8 cellular contexts compared by ENCODE assay signal in the genomic region with DNA sequence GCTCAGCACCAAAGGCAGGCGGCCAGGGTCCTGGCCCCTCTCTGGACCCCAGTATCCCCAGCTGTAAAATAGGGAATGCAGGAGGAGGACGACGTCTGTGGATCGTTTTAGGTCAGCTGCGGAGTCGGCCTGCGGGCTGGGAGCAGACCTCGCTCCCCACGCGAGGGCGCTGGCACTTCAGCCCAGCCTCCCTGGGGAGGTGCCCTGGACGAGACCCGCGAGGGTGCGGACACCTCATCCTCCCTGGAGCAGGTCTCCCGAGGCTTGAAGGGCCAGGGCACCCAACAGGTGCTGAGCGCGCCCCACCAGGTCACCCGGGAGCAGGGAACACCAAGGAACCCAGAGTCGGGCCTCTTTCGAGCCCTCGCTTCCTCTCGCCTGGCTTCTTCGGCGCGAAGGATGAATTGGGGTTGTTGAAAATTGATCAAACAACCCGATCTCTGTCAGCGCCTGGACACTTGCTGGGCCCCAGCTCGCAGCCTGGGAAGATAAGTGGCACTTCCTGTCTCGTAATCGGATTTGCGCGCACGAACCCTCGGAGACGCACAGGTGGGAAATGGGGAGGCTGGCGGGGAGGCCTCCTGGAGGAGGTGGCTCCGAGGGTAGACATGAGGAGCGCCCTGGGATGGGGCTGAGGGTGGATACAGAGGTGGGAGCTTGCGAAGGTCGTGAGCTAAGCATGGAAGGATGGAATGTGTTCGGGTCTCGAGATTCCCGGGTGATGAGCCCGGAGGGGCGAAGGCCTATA. TPM values are rescaled to one million over a fixed set of nuclear protein-coding genes. Genes with fewer than 3 reads are reported as not detected.
A peak's percentile ranks its signal among the peaks of the same experiment; 100 is the strongest.
DNase-seq lines count a peak whose midpoint lies in the region; ATAC-seq and TF ChIP-seq lines count a peak whose summit lies in the region.

No MANE protein-coding gene starts in this region.

- CTCF ChIA-PET in Calu3 (lab: Charles Lee), result interaction anchor here (0.5 to 1.2 kb wide), 12 partner anchors 10 to 411 kb away, joined by 3 to 9 read pairs (median 4); no protein-coding TSS in a partner anchor
- CTCF ChIA-PET in activated CD8-positive, alpha-beta memory T cell treated with anti-CD3 and anti-CD28 coated beads, Interleukin-2, amount 10 ng/mL, durations not matched to agents 7 days and 5 days (lab: Charles Lee), result interaction anchor here (0.7 to 2.9 kb wide), 24 partner anchors 10 to 311 kb away, joined by 3 to 42 read pairs (median 6); a partner anchor contains a TSS

- peaks cover 18% of the 10 kb centered on the region for H3K27me3 Mint-ChIP-seq in Calu3 (ENCODE audit: unreplicated experiment)
- H3K27me3 Mint-ChIP-seq in activated CD8-positive, alpha-beta memory T cell treated with anti-CD3 and anti-CD28 coated beads, Interleukin-2, amount 10 ng/mL, durations not matched to agents 7 days and 5 days, result peaks cover 44% of the 10 kb centered on the region
- H3K27me3 Mint-ChIP-seq in stimulated activated memory B cell treated with anti-CD40 and anti-IgM and Interleukin-4, amounts not matched to agents 10 μg/mL and 1 μg/mL and 100 μg/mL, for 72 hours, result peaks cover 34% of the 10 kb centered on the region

- no TSS peak for BruUV-seq in Calu3 (replicated peaks; lab: Mats Ljungman, UMichigan)

- peaks cover 34% of the 10 kb centered on the region for H3K4me1 Mint-ChIP-seq in Calu3 (ENCODE audit: low read depth, unreplicated experiment)
- H3K4me1 Mint-ChIP-seq in activated CD8-positive, alpha-beta memory T cell treated with anti-CD3 and anti-CD28 coated beads, Interleukin-2, amount 10 ng/mL, durations not matched to agents 7 days and 5 days, result peaks cover 34% of the 10 kb centered on the region
- peaks cover 23% of the 10 kb centered on the region for H3K4me1 Mint-ChIP-seq in stimulated activated memory B cell treated with anti-CD40 and anti-IgM and Interleukin-4, amounts not matched to agents 10 μg/mL and 1 μg/mL and 100 μg/mL, for 72 hours

- peaks cover 46% of the 10 kb centered on the region for H3K4me1 ChIP-seq in mucosa of stomach (ENCODE audit: control insufficient read depth, insufficient read depth, low read length)

- no peaks in the 10 kb centered on the region for H3K36me3 ChIP-seq in mucosa of stomach (ENCODE audit: control insufficient read depth, insufficient read depth, low read length)

- TF ChIP-seq CTCF in Calu3 (IDR thresholded peaks at IDR 0.05; ENCODE audit: unreplicated experiment) (peak; percentile 22), epithelial cell of esophagus (IDR thresholded peaks at IDR 0.05; ENCODE audit: insufficient read depth, low read depth, low read length, missing control alignments) (peak; percentile 74)

- peaks cover 23% of the 10 kb centered on the region for H3K36me3 Mint-ChIP-seq in Calu3 (ENCODE audit: insufficient read depth, unreplicated experiment)
- H3K36me3 Mint-ChIP-seq in activated CD8-positive, alpha-beta memory T cell treated with anti-CD3 and anti-CD28 coated beads, Interleukin-2, amount 10 ng/mL, durations not matched to agents 7 days and 5 days, result no peaks in the 10 kb centered on the region
- H3K36me3 Mint-ChIP-seq in stimulated activated memory B cell treated with anti-CD40 and anti-IgM and Interleukin-4, amounts not matched to agents 10 μg/mL and 1 μg/mL and 100 μg/mL, for 72 hours, result no peaks in the 10 kb centered on the region

- H3K27ac Mint-ChIP-seq in Calu3 (ENCODE audit: unreplicated experiment), result peak overlapping the region; percentile 72
- H3K27ac Mint-ChIP-seq in activated CD8-positive, alpha-beta memory T cell treated with anti-CD3 and anti-CD28 coated beads, Interleukin-2, amount 10 ng/mL, durations not matched to agents 7 days and 5 days, result no peak overlapping the region
- peak overlapping the region; percentile 20 for H3K27ac Mint-ChIP-seq in stimulated activated memory B cell treated with anti-CD40 and anti-IgM and Interleukin-4, amounts not matched to agents 10 μg/mL and 1 μg/mL and 100 μg/mL, for 72 hours

- peak overlapping the region; percentile 61 for H3K9ac ChIP-seq in mucosa of stomach (ENCODE audit: low read length)

- intact Hi-C loops in Calu3 (cut with micrococcal nuclease; ENCODE audit: unreplicated experiment), result no loop called here

- H3K4me3 ChIP-seq in epithelial cell of esophagus (ENCODE audit: low read length), result peak overlapping the region; percentile 48
- peak overlapping the region; percentile 61 for H3K4me3 ChIP-seq in mucosa of stomach (ENCODE audit: low read length)

- H3K4me3 Mint-ChIP-seq in Calu3 (ENCODE audit: low read depth, unreplicated experiment), result peak overlapping the region; percentile 80
- H3K4me3 Mint-ChIP-seq in activated CD8-positive, alpha-beta memory T cell treated with anti-CD3 and anti-CD28 coated beads, Interleukin-2, amount 10 ng/mL, durations not matched to agents 7 days and 5 days, result peak overlapping the region; percentile 81
- peak overlapping the region; percentile 83 for H3K4me3 Mint-ChIP-seq in stimulated activated memory B cell treated with anti-CD40 and anti-IgM and Interleukin-4, amounts not matched to agents 10 μg/mL and 1 μg/mL and 100 μg/mL, for 72 hours

- peak; percentile 79 for DNase-seq in Calu3
- peak; percentile 4 for DNase-seq in NCI-H2171 (lab: John Stamatoyannopoulos, UW)
- peak; percentile 70 for DNase-seq in activated CD8-positive, alpha-beta memory T cell treated with anti-CD3 and anti-CD28 coated beads, Interleukin-2, amount 10 ng/mL, durations not matched to agents 7 days and 5 days
- DNase-seq in epithelial cell of esophagus (ENCODE audit: low read depth), result peak; percentile 75
- no peak for DNase-seq in kidney glomerular epithelial cell (lab: John Stamatoyannopoulos, UW)

- peak; percentile 25 for ATAC-seq in GM21619 (IDR thresholded peaks at IDR 0.05; ENCODE audit: unreplicated experiment)
- peak; percentile 51 for ATAC-seq in activated CD8-positive, alpha-beta memory T cell treated with anti-CD3 and anti-CD28 coated beads, Interleukin-2, amount 10 ng/mL, durations not matched to agents 7 days and 5 days
- peak; percentile 52 for ATAC-seq in stimulated activated memory B cell treated with anti-CD40 and anti-IgM and Interleukin-4, amounts not matched to agents 10 μg/mL and 1 μg/mL and 100 μg/mL, for 72 hours

- no peaks in the 10 kb centered on the region for H3K9me3 Mint-ChIP-seq in Calu3 (ENCODE audit: low read depth, unreplicated experiment)
- no peaks in the 10 kb centered on the region for H3K9me3 Mint-ChIP-seq in activated CD8-positive, alpha-beta memory T cell treated with anti-CD3 and anti-CD28 coated beads, Interleukin-2, amount 10 ng/mL, durations not matched to agents 7 days and 5 days (ENCODE audit: low read depth)
- H3K9me3 Mint-ChIP-seq in stimulated activated memory B cell treated with anti-CD40 and anti-IgM and Interleukin-4, amounts not matched to agents 10 μg/mL and 1 μg/mL and 100 μg/mL, for 72 hours, result no peaks in the 10 kb centered on the region

- H3K9me3 ChIP-seq in mucosa of stomach (ENCODE audit: control insufficient read depth, low read length), result no peaks in the 10 kb centered on the region

- H3K27me3 ChIP-seq in mucosa of stomach (ENCODE audit: control insufficient read depth, insufficient read depth, low read length), result peaks cover 17% of the 10 kb centered on the region

RNA-seq across cellular contexts. Expression of a gene that starts 0.6 kb away (rescaled TPM):
- total RNA-seq in Calu3 (2022), result 16.6 and 19.2 TPM in 2 replicates
- 1 to 10 TPM in 1 of 2 experiments, under 1 TPM in 1; 0.14 to 1.9 TPM for total RNA-seq in activated CD8-positive, alpha-beta memory T cell treated with anti-CD3 and anti-CD28 coated beads, Interleukin-2, amount 10 ng/mL, durations not matched to agents 7 days and 5 days
